In the genomic region with DNA sequence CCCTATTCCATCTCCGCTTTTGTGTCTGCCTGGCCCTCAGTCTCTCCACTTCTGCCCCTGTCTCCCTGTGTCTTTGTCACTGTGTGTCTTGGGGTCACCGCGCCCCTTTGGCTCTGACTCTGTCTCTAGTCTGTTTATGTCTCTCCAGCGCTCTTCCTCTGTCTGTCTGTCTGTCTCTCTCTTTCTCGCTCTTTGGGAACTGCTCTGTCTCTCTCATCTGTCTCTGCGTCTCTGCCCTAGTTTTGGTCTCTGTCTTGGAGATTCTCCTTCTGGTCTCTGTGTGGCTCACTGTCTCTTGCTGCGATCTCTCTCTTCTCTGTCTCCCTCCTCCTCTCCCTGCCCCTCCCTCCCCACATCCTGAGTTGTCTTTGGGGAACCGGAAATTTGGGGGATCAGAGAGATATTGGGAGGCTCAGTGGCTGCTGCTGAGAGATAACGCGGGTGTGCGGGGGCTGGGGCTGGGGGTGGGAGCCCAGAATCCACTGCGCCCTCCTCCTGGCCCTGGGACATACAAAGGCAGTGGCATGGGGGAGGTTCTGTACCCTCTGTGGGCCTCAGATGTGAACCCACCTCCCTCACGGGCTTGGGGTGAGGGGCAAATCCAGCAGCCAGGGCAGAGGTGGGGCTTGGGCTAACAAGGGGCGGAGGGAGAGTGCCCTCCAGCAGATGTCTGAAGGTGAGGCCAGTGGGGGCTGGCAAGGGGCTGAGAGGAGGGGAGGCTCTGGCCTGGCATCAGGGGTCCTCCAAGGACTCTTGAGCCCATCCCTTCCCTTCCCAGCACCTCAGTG, we compare ENCODE assay signal across 1 cellular context.
TF ChIP-seq lines count a peak whose summit lies in the region.

No MANE protein-coding gene starts in this region.

TF ChIP-seq in IMR-90, 13 proteins besides CTCF, POLR2A, EP300 and RAD21:
- TF ChIP-seq, protein P1, sequence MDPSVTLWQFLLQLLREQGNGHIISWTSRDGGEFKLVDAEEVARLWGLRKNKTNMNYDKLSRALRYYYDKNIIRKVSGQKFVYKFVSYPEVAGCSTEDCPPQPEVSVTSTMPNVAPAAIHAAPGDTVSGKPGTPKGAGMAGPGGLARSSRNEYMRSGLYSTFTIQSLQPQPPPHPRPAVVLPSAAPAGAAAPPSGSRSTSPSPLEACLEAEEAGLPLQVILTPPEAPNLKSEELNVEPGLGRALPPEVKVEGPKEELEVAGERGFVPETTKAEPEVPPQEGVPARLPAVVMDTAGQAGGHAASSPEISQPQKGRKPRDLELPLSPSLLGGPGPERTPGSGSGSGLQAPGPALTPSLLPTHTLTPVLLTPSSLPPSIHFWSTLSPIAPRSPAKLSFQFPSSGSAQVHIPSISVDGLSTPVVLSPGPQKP (IDR thresholded peaks at IDR 0.05; ENCODE audit: borderline replicate concordance, low read depth, low read length), result no peak
- TF ChIP-seq RFX5 (IDR thresholded peaks at IDR 0.05; ENCODE audit: low read depth, low read length) (no peak), NFE2L2 (IDR thresholded peaks at IDR 0.05; ENCODE audit: low read depth, low read length) (no peak), BHLHE40 (IDR thresholded peaks at IDR 0.05; ENCODE audit: low read depth, low read length) (no peak), RCOR1 (IDR thresholded peaks at IDR 0.05; ENCODE audit: insufficient replicate concordance, low read length) (no peak)
- TF ChIP-seq, protein P2, sequence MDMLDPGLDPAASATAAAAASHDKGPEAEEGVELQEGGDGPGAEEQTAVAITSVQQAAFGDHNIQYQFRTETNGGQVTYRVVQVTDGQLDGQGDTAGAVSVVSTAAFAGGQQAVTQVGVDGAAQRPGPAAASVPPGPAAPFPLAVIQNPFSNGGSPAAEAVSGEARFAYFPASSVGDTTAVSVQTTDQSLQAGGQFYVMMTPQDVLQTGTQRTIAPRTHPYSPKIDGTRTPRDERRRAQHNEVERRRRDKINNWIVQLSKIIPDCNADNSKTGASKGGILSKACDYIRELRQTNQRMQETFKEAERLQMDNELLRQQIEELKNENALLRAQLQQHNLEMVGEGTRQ (IDR thresholded peaks at IDR 0.05; ENCODE audit: low read depth, low read length), result no peak
